Comparison of ENCODE assay signal across 2 cellular contexts in genomic region chr1:160628799-160629263, GRCh38.
TF ChIP-seq lines count a peak whose summit lies in the region.

No MANE protein-coding gene starts in this region.

TF ChIP-seq in GM23338, 12 proteins besides CTCF, POLR2A, EP300 and RAD21:
- TF ChIP-seq ZNF114 (CRISPR knock-in tag; IDR thresholded peaks at IDR 0.05) (no peak), ETS1 (IDR thresholded peaks at IDR 0.05) (no peak), POLR2AphosphoS5 (IDR thresholded peaks at IDR 0.05; ENCODE audit: low read depth) (no peak), REST (IDR thresholded peaks at IDR 0.05; ENCODE audit: unreplicated experiment) (no peak)
TF ChIP-seq in GM23338: peak in this region for 0.

TF ChIP-seq in HepG2, 621 proteins besides CTCF, POLR2A, EP300 and RAD21:
- TF ChIP-seq, protein P1, sequence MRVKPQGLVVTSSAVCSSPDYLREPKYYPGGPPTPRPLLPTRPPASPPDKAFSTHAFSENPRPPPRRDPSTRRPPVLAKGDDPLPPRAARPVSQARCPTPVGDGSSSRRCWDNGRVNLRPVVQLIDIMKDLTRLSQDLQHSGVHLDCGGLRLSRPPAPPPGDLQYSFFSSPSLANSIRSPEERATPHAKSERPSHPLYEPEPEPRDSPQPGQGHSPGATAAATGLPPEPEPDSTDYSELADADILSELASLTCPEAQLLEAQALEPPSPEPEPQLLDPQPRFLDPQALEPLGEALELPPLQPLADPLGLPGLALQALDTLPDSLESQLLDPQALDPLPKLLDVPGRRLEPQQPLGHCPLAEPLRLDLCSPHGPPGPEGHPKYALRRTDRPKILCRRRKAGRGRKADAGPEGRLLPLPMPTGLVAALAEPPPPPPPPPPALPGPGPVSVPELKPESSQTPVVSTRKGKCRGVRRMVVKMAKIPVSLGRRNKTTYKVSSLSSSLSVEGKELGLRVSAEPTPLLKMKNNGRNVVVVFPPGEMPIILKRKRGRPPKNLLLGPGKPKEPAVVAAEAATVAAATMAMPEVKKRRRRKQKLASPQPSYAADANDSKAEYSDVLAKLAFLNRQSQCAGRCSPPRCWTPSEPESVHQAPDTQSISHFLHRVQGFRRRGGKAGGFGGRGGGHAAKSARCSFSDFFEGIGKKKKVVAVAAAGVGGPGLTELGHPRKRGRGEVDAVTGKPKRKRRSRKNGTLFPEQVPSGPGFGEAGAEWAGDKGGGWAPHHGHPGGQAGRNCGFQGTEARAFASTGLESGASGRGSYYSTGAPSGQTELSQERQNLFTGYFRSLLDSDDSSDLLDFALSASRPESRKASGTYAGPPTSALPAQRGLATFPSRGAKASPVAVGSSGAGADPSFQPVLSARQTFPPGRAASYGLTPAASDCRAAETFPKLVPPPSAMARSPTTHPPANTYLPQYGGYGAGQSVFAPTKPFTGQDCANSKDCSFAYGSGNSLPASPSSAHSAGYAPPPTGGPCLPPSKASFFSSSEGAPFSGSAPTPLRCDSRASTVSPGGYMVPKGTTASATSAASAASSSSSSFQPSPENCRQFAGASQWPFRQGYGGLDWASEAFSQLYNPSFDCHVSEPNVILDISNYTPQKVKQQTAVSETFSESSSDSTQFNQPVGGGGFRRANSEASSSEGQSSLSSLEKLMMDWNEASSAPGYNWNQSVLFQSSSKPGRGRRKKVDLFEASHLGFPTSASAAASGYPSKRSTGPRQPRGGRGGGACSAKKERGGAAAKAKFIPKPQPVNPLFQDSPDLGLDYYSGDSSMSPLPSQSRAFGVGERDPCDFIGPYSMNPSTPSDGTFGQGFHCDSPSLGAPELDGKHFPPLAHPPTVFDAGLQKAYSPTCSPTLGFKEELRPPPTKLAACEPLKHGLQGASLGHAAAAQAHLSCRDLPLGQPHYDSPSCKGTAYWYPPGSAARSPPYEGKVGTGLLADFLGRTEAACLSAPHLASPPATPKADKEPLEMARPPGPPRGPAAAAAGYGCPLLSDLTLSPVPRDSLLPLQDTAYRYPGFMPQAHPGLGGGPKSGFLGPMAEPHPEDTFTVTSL (CRISPR knock-in tag; IDR thresholded peaks at IDR 0.05; ENCODE audit: borderline replicate concordance): no peak
- TF ChIP-seq ZNF275 (CRISPR knock-in tag; IDR thresholded peaks at IDR 0.05; ENCODE audit: borderline replicate concordance): no peak
- TF ChIP-seq FOXA1 (IDR thresholded peaks at IDR 0.05): no peak
- TF ChIP-seq FOXA1 (CRISPR knock-in tag; IDR thresholded peaks at IDR 0.05): no peak
- no peak for TF ChIP-seq MTF1 (CRISPR knock-in tag; IDR thresholded peaks at IDR 0.05)
- no peak for TF ChIP-seq ZNF24 (IDR thresholded peaks at IDR 0.05)
- no peak for TF ChIP-seq FOXK2 (IDR thresholded peaks at IDR 0.05)
- TF ChIP-seq KDM5A (IDR thresholded peaks at IDR 0.05; ENCODE audit: borderline replicate concordance, low read length): no peak
- TF ChIP-seq, protein P2, sequence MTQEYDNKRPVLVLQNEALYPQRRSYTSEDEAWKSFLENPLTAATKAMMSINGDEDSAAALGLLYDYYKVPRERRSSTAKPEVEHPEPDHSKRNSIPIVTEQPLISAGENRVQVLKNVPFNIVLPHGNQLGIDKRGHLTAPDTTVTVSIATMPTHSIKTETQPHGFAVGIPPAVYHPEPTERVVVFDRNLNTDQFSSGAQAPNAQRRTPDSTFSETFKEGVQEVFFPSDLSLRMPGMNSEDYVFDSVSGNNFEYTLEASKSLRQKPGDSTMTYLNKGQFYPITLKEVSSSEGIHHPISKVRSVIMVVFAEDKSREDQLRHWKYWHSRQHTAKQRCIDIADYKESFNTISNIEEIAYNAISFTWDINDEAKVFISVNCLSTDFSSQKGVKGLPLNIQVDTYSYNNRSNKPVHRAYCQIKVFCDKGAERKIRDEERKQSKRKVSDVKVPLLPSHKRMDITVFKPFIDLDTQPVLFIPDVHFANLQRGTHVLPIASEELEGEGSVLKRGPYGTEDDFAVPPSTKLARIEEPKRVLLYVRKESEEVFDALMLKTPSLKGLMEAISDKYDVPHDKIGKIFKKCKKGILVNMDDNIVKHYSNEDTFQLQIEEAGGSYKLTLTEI (CRISPR knock-in tag; conservative IDR thresholded peaks at IDR 0.05): no peak
- TF ChIP-seq KMT2A (CRISPR knock-in tag; IDR thresholded peaks at IDR 0.05): no peak
- TF ChIP-seq ZBTB49 (CRISPR knock-in tag; IDR thresholded peaks at IDR 0.05; ENCODE audit: borderline replicate concordance): no peak
- TF ChIP-seq ZNF614 (CRISPR knock-in tag; IDR thresholded peaks at IDR 0.05; ENCODE audit: borderline replicate concordance): no peak
- no peak for TF ChIP-seq ZSCAN9 (CRISPR knock-in tag; IDR thresholded peaks at IDR 0.05; ENCODE audit: borderline replicate concordance)
- TF ChIP-seq ZNF607 (CRISPR knock-in tag; IDR thresholded peaks at IDR 0.05; ENCODE audit: borderline replicate concordance): no peak
- TF ChIP-seq, protein P3, sequence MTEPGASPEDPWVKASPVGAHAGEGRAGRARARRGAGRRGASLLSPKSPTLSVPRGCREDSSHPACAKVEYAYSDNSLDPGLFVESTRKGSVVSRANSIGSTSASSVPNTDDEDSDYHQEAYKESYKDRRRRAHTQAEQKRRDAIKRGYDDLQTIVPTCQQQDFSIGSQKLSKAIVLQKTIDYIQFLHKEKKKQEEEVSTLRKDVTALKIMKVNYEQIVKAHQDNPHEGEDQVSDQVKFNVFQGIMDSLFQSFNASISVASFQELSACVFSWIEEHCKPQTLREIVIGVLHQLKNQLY (CRISPR knock-in tag; IDR thresholded peaks at IDR 0.05): no peak
- TF ChIP-seq ZNF556 (CRISPR knock-in tag; IDR thresholded peaks at IDR 0.05; ENCODE audit: borderline replicate concordance): no peak
- TF ChIP-seq NFRKB (IDR thresholded peaks at IDR 0.05): no peak
- TF ChIP-seq PREB (CRISPR knock-in tag; IDR thresholded peaks at IDR 0.05): no peak
- TF ChIP-seq NRL (CRISPR knock-in tag; IDR thresholded peaks at IDR 0.05; ENCODE audit: borderline replicate concordance): no peak
